In genomic region chr4:8532245-8532781, GRCh38 we compare ENCODE assay signal across 13 cellular contexts. TPM values are rescaled to one million over a fixed set of nuclear protein-coding genes. Genes with fewer than 3 reads are reported as not detected.
DNase-seq lines count a peak whose midpoint lies in the region; ATAC-seq, FAIRE-seq and TF ChIP-seq lines count a peak whose summit lies in the region.
"Had no signal": no experiment of that assay in that cellular context is flagged by ENCODE, and none has a peak within 500 bp of the region (broad histone marks: within the 10 kb centered on the region; RNA-seq: fewer than 3 reads in every experiment).

No MANE protein-coding gene starts in this region.

- TF ChIP-seq CTCF in PC-3 (conservative IDR thresholded peaks at IDR 0.05; ENCODE audit: low read depth, low read length) (no peak), hepatocyte (IDR thresholded peaks at IDR 0.05; ENCODE audit: poor library complexity) (no peak), progenitor cell of endocrine pancreas (IDR thresholded peaks at IDR 0.05; ENCODE audit: unreplicated experiment) (no peak), upper lobe of right lung (IDR thresholded peaks at IDR 0.05) (no peak)

- POLR2A ChIA-PET in PC-3 (lab: Charles Lee; ENCODE audit: unreplicated experiment) = no interaction called here

- H3K36me3 ChIP-seq in PC-3 (ENCODE audit: low read depth, low read length) (no peaks in the 10 kb centered on the region), hepatocyte (replicated peaks; ENCODE audit: insufficient read depth, low read depth) (no peaks in the 10 kb centered on the region), upper lobe of right lung (no peaks in the 10 kb centered on the region)

- ATAC-seq in PC-3 = no peak
- no peak for ATAC-seq in upper lobe of right lung

- peak overlapping the region; percentile 39 for H3K27ac Mint-ChIP-seq in progenitor cell of endocrine pancreas

- 62% methylated on average over 5 of the region's 5 CpGs for WGBS in hepatocyte (ENCODE audit: low lambda C conversion rate, missing lambda C conversion rate)

- no peak overlapping the region for H3K27ac ChIP-seq in PC-3 (ENCODE audit: low read length)
- peak overlapping the region; percentile 92 for H3K27ac ChIP-seq in hepatocyte
- H3K27ac ChIP-seq in upper lobe of right lung = no peak overlapping the region

- no TSS peak for BruUV-seq in PC-3 (replicated peaks; lab: Mats Ljungman, UMichigan)

- H3K9me3 ChIP-seq in PC-3 (ENCODE audit: low read length) (no peaks in the 10 kb centered on the region), hepatocyte (ENCODE audit: low read depth) (no peaks in the 10 kb centered on the region), upper lobe of right lung (no peaks in the 10 kb centered on the region)

- FAIRE-seq in GM12892 (lab: Jason Lieb, UNC) = no peak

- H3K9ac ChIP-seq in PC-3 (ENCODE audit: low read length) = no peak overlapping the region

- H3K4me3 ChIP-seq in PC-3 (ENCODE audit: low read length) (no peak overlapping the region), hepatocyte (no peak overlapping the region), upper lobe of right lung (no peak overlapping the region)

- H3K4me3 Mint-ChIP-seq in progenitor cell of endocrine pancreas (ENCODE audit: low read depth) = peak overlapping the region; percentile 14

- no peak for TF ChIP-seq POLR2A in GM12892 (IDR thresholded peaks at IDR 0.05; ENCODE audit: low read depth, low read length)

- intact Hi-C loops in PC-3 (cut with micrococcal nuclease) = no loop called here
- intact Hi-C loops in upper lobe of right lung (cut with DNase I) = no loop called here

- H3K9me3 Mint-ChIP-seq in progenitor cell of endocrine pancreas (ENCODE audit: low read depth) = peaks cover 13% of the 10 kb centered on the region

- no peaks in the 10 kb centered on the region for H3K36me3 Mint-ChIP-seq in progenitor cell of endocrine pancreas (ENCODE audit: insufficient read depth)

- CTCF ChIA-PET in PC-3 (lab: Charles Lee) = no interaction called here

- H3K9me2 ChIP-seq in PC-3 (replicated peaks; ENCODE audit: low read length) = no peaks in the 10 kb centered on the region
- H3K9me2 ChIP-seq in hepatocyte (replicated peaks; ENCODE audit: insufficient read depth) = no peaks in the 10 kb centered on the region

- H4K20me1 ChIP-seq in PC-3 (ENCODE audit: low read length) = no peaks in the 10 kb centered on the region
- H4K20me1 ChIP-seq in hepatocyte (ENCODE audit: insufficient read depth, poor library complexity, severe bottlenecking) = no peaks in the 10 kb centered on the region

- H3F3A ChIP-seq in PC-3 (ENCODE audit: low read length, unreplicated experiment) = no peaks in the 10 kb centered on the region

- H3K4me2 ChIP-seq in PC-3 (ENCODE audit: low read length) (no peak overlapping the region), hepatocyte (no peak overlapping the region)

- peak; percentile 88 for DNase-seq in ELF-1 (ENCODE audit: low read depth, low spot score)
- DNase-seq in PC-3 = peak; percentile 54
- DNase-seq in hepatocyte (ENCODE audit: low spot score) = no peak
- no peak for DNase-seq in progenitor cell of endocrine pancreas (ENCODE audit: low spot score, unreplicated experiment)
- DNase-seq in stimulated activated CD8-positive, alpha-beta memory T cell treated with anti-CD3 and anti-CD28 coated beads, Interleukin-4, amount 100 ng/mL, for 48 hours = no peak
- no peak for DNase-seq in GM12892 (ENCODE audit: insufficient read length)
- DNase-seq in upper lobe of right lung = no peak
- DNase-seq: AML-193, HCEC 1CT, Kasumi-1, NCI-H1417, NCI-H2029, NCI-H510A treated with DMSO at 0.1 percent for 48 hours had no signal

- no peaks in the 10 kb centered on the region for H3K27me3 Mint-ChIP-seq in progenitor cell of endocrine pancreas

- H3K27me3 ChIP-seq in PC-3 (ENCODE audit: low read length) (no peaks in the 10 kb centered on the region), hepatocyte (no peaks in the 10 kb centered on the region), upper lobe of right lung (no peaks in the 10 kb centered on the region)

- H2AFZ ChIP-seq in PC-3 (ENCODE audit: low read length) = no peak overlapping the region
- H2AFZ ChIP-seq in hepatocyte = no peak overlapping the region

- H3K4me1 Mint-ChIP-seq in progenitor cell of endocrine pancreas (ENCODE audit: low read depth) = peaks cover 32% of the 10 kb centered on the region

- H3K79me2 ChIP-seq in PC-3 (ENCODE audit: low read length) (no peaks in the 10 kb centered on the region), hepatocyte (no peaks in the 10 kb centered on the region)

- peaks cover 53% of the 10 kb centered on the region for H3K4me1 ChIP-seq in PC-3 (ENCODE audit: insufficient read depth, low read length)
- peaks cover 12% of the 10 kb centered on the region for H3K4me1 ChIP-seq in hepatocyte (ENCODE audit: insufficient read depth)
- H3K4me1 ChIP-seq in upper lobe of right lung = peaks cover 20% of the 10 kb centered on the region

RNA-seq across cellular contexts. Expression of gene GPR78, which starts 47.9 kb away (rescaled TPM):
- total RNA-seq in PC-3 (2014; rRNA removed) (2.0 and 2.4 TPM in 2 replicates), hepatocyte (0.36 and 1.0 TPM in 2 replicates), progenitor cell of endocrine pancreas (0.31 TPM in 1 of 2 replicates, not detected in the other), upper lobe of right lung (0.23 TPM)
- 0.28 and 0.57 TPM in 2 replicates for polyA plus RNA-seq in hepatocyte
- not detected for polyA plus RNA-seq in GM12892 (2012; ENCODE audit: missing spikeins)

Comparison
In these comparisons a context has a peak if more than half of its experiments do, and no peak if none do; other contexts are left out.
1. DNase-seq: peak in ELF-1 (single experiment) and PC-3 (single experiment); none in hepatocyte (single experiment), progenitor cell of endocrine pancreas (single experiment), stimulated activated CD8-positive, alpha-beta memory T cell treated with anti-CD3 and anti-CD28 coated beads, Interleukin-4, amount 100 ng/mL, for 48 hours (single experiment), GM12892 (single experiment) and upper lobe of right lung (single experiment).